ENCODE assay signal across 15 cellular contexts in genomic region chr1:215583185-215583692, GRCh38. TPM values are rescaled to one million over a fixed set of nuclear protein-coding genes. Genes with fewer than 3 reads are reported as not detected.
A peak's percentile ranks its signal among the peaks of the same experiment; 100 is the strongest.
DNase-seq lines count a peak whose midpoint lies in the region; ATAC-seq, FAIRE-seq and TF ChIP-seq lines count a peak whose summit lies in the region.
"Had no signal": no experiment of that assay in that cellular context is flagged by ENCODE, and none has a peak within 500 bp of the region (broad histone marks: within the 10 kb centered on the region; RNA-seq: fewer than 3 reads in every experiment).

No MANE protein-coding gene starts in this region.

- CTCF ChIA-PET in endothelial cell of umbilical vein (lab: Charles Lee): no interaction called here
- CTCF ChIA-PET in activated CD8-positive, alpha-beta T cell treated with anti-CD3 and anti-CD28 coated beads for 36 hours (lab: Charles Lee): no interaction called here

- H2AFZ ChIP-seq in endothelial cell of umbilical vein (ENCODE audit: low read depth, low read length): no peak overlapping the region

- TF ChIP-seq CTCF in endothelial cell of umbilical vein (IDR thresholded peaks at IDR 0.05; ENCODE audit: extremely low read depth in 1 of 2, insufficient read depth in 1 of 2, low read depth in 1 of 2, low read length in 2 of 2) (no peak), mucosa of descending colon (IDR thresholded peaks at IDR 0.05) (no peak)
- no peak for TF ChIP-seq CTCF in activated CD8-positive, alpha-beta T cell treated with anti-CD3 and anti-CD28 coated beads for 36 hours (IDR thresholded peaks at IDR 0.05)

- POLR2A ChIA-PET in endothelial cell of umbilical vein (lab: Charles Lee): no interaction called here
- POLR2A ChIA-PET in activated CD8-positive, alpha-beta T cell treated with anti-CD3 and anti-CD28 coated beads for 36 hours (lab: Charles Lee): no interaction called here

- no peak overlapping the region for H3K27ac Mint-ChIP-seq in activated CD8-positive, alpha-beta T cell treated with anti-CD3 and anti-CD28 coated beads for 36 hours
- H3K27ac Mint-ChIP-seq: activated CD4-positive, alpha-beta T cell treated with anti-CD3 and anti-CD28 coated beads, Interleukin-2, amount 10 ng/mL, durations not matched to agents 24 days and 14 days; stimulated activated naive B cell treated with anti-CD40 and anti-IgM and Interleukin-4, amounts not matched to agents 10 μg/mL and 1 μg/mL and 100 μg/mL, for 72 hours had no signal

- peaks cover 4% of the 10 kb centered on the region for H3K36me3 Mint-ChIP-seq in activated CD8-positive, alpha-beta T cell treated with anti-CD3 and anti-CD28 coated beads for 36 hours (ENCODE audit: low read depth)

- no peaks in the 10 kb centered on the region for H3K27me3 Mint-ChIP-seq in activated CD8-positive, alpha-beta T cell treated with anti-CD3 and anti-CD28 coated beads for 36 hours
- H3K27me3 Mint-ChIP-seq: activated CD4-positive, alpha-beta T cell treated with anti-CD3 and anti-CD28 coated beads, Interleukin-2, amount 10 ng/mL, durations not matched to agents 24 days and 14 days; stimulated activated naive B cell treated with anti-CD40 and anti-IgM and Interleukin-4, amounts not matched to agents 10 μg/mL and 1 μg/mL and 100 μg/mL, for 72 hours had no signal

- H3K9me3 ChIP-seq in endothelial cell of umbilical vein (replicated peaks; ENCODE audit: control insufficient read depth, insufficient read depth, low read length) (no peaks in the 10 kb centered on the region), mucosa of descending colon (no peaks in the 10 kb centered on the region), SJCRH30 (replicated peaks) (no peaks in the 10 kb centered on the region)

- H3K36me3 ChIP-seq in endothelial cell of umbilical vein (ENCODE audit: control insufficient read depth in 2 of 2, extremely low read depth in 1 of 2, insufficient read depth in 2 of 2, low read length in 2 of 2): peaks cover 0 to 7% of the 10 kb centered on the region in 2 experiments
- H3K36me3 ChIP-seq in mucosa of descending colon (ENCODE audit: low read depth): no peaks in the 10 kb centered on the region
- H3K36me3 ChIP-seq in SJCRH30: peaks cover 44% of the 10 kb centered on the region

- peak overlapping the region; percentile 66 for H3K4me2 ChIP-seq in endothelial cell of umbilical vein (ENCODE audit: insufficient read depth, low read length)
- H3K4me2 ChIP-seq: BLaER1 treated with 17β-estradiol and CSF1 and Interleukin-3, amounts not matched to agents 10 nM and 100 nM had no signal

- peak; percentile 57 for FAIRE-seq in endothelial cell of umbilical vein (lab: Jason Lieb, UNC)
- FAIRE-seq: islet of Langerhans had no signal

- H3K27ac ChIP-seq in endothelial cell of umbilical vein (ENCODE audit: insufficient read depth, low read depth, low read length) (no peak overlapping the region), SJCRH30 (no peak overlapping the region)
- H3K27ac ChIP-seq: BLaER1 treated with 17β-estradiol and CSF1 and Interleukin-3, amounts not matched to agents 10 nM and 100 nM had no signal

- H3K4me3 ChIP-seq in endothelial cell of umbilical vein (replicated peaks in 1 of 3; ENCODE audit: insufficient read depth in 1 of 3, low read depth in 1 of 3, low read length in 3 of 3) (no peak overlapping the region), mucosa of descending colon (no peak overlapping the region), SJCRH30 (no peak overlapping the region)
- H3K4me3 ChIP-seq: BLaER1 treated with 17β-estradiol and CSF1 and Interleukin-3, amounts not matched to agents 10 nM and 100 nM had no signal

- H3K27me3 ChIP-seq in endothelial cell of umbilical vein (ENCODE audit: control insufficient read depth in 2 of 2, insufficient read depth in 2 of 2, low read length in 2 of 2) (no peaks in the 10 kb centered on the region), SJCRH30 (no peaks in the 10 kb centered on the region)
- H3K27me3 ChIP-seq: BLaER1 treated with 17β-estradiol and CSF1 and Interleukin-3, amounts not matched to agents 10 nM and 100 nM had no signal

- H3K4me1 Mint-ChIP-seq in activated CD8-positive, alpha-beta T cell treated with anti-CD3 and anti-CD28 coated beads for 36 hours (ENCODE audit: low read depth): no peaks in the 10 kb centered on the region
- H3K4me1 Mint-ChIP-seq: activated CD4-positive, alpha-beta T cell treated with anti-CD3 and anti-CD28 coated beads, Interleukin-2, amount 10 ng/mL, durations not matched to agents 24 days and 14 days; stimulated activated naive B cell treated with anti-CD40 and anti-IgM and Interleukin-4, amounts not matched to agents 10 μg/mL and 1 μg/mL and 100 μg/mL, for 72 hours had no signal

- TF ChIP-seq POLR2A in endothelial cell of umbilical vein (IDR thresholded peaks at IDR 0.05; ENCODE audit: low read depth, low read length): no peak

- dilution Hi-C loops in endothelial cell of umbilical vein (cut with MboI; ENCODE audit: extremely low pct_ligation_motif_present, low sequenced_read_pairs): no loop called here

- no peaks in the 10 kb centered on the region for H3K9me1 ChIP-seq in endothelial cell of umbilical vein (replicated peaks; ENCODE audit: control insufficient read depth, extremely low read depth, insufficient read depth, low read length)

- H3K9me3 Mint-ChIP-seq in activated CD8-positive, alpha-beta T cell treated with anti-CD3 and anti-CD28 coated beads for 36 hours: peaks cover 7% of the 10 kb centered on the region

- BruUV-seq in endothelial cell of umbilical vein (replicated peaks; lab: Mats Ljungman, UMichigan): no TSS peak

- no peak overlapping the region for H3K4me3 Mint-ChIP-seq in activated CD8-positive, alpha-beta T cell treated with anti-CD3 and anti-CD28 coated beads for 36 hours
- H3K4me3 Mint-ChIP-seq: activated CD4-positive, alpha-beta T cell treated with anti-CD3 and anti-CD28 coated beads, Interleukin-2, amount 10 ng/mL, durations not matched to agents 24 days and 14 days; stimulated activated naive B cell treated with anti-CD40 and anti-IgM and Interleukin-4, amounts not matched to agents 10 μg/mL and 1 μg/mL and 100 μg/mL, for 72 hours had no signal

- H3K79me2 ChIP-seq in endothelial cell of umbilical vein (ENCODE audit: control insufficient read depth, insufficient read depth, low read length): no peaks in the 10 kb centered on the region

- DNase-seq in HT-29 (ENCODE audit: low spot score) (peak; percentile 73), endothelial cell of umbilical vein (ENCODE audit: low read depth, low spot score) (peak; percentile 49), mucosa of descending colon (no peak), 8988T (no peak), SJCRH30 (no peak)
- no peak for DNase-seq in activated CD8-positive, alpha-beta T cell treated with anti-CD3 and anti-CD28 coated beads for 36 hours
- DNase-seq: activated CD4-positive, alpha-beta T cell treated with anti-CD3 and anti-CD28 coated beads, Interleukin-2, amount 10 ng/mL, durations not matched to agents 24 days and 14 days; activated effector memory CD4-positive, alpha-beta T cell treated with anti-CD3 and anti-CD28 coated beads, Interleukin-2, amount 50 U/mL, for 16 hours; NCI-H524; stimulated activated CD4-positive, alpha-beta T cell treated with anti-CD3 and anti-CD28 coated beads, Interleukin-1b, Interleukin-23, amount 100 ng/mL, for 48 hours; stimulated activated naive B cell treated with anti-CD40 and anti-IgM and Interleukin-4, amounts not matched to agents 10 μg/mL and 1 μg/mL and 100 μg/mL, for 72 hours had no signal

- H3K4me1 ChIP-seq in endothelial cell of umbilical vein (ENCODE audit: control insufficient read depth, extremely low read depth, insufficient read depth, low read length) (peaks cover 7% of the 10 kb centered on the region), mucosa of descending colon (ENCODE audit: low read depth) (no peaks in the 10 kb centered on the region), SJCRH30 (no peaks in the 10 kb centered on the region)

- H4K20me1 ChIP-seq in endothelial cell of umbilical vein (replicated peaks; ENCODE audit: control insufficient read depth, extremely low read depth, insufficient read depth, low read length): no peaks in the 10 kb centered on the region

- peak; percentile 67 for ATAC-seq in GM19035 (IDR thresholded peaks at IDR 0.05; ENCODE audit: unreplicated experiment)
- peak; percentile 74 for ATAC-seq in mucosa of descending colon
- ATAC-seq in HG03039 (IDR thresholded peaks at IDR 0.05; ENCODE audit: unreplicated experiment): no peak
- ATAC-seq in activated CD8-positive, alpha-beta T cell treated with anti-CD3 and anti-CD28 coated beads for 36 hours: no peak
- ATAC-seq: stimulated activated naive B cell treated with anti-CD40 and anti-IgM and Interleukin-4, amounts not matched to agents 10 μg/mL and 1 μg/mL and 100 μg/mL, for 72 hours had no signal

- intact Hi-C loops in endothelial cell of umbilical vein (cut with micrococcal nuclease): no loop called here
- intact Hi-C loops in mucosa of descending colon (cut with DNase I, micrococcal nuclease): no loop called here
- intact Hi-C loops in activated CD8-positive, alpha-beta T cell treated with anti-CD3 and anti-CD28 coated beads for 36 hours (cut with micrococcal nuclease): no loop called here

- H3K9ac ChIP-seq in endothelial cell of umbilical vein (replicated peaks; ENCODE audit: extremely low read depth, insufficient read depth, low read length): no peak overlapping the region
- H3K9ac ChIP-seq: BLaER1 treated with 17β-estradiol and CSF1 and Interleukin-3, amounts not matched to agents 10 nM and 100 nM had no signal

TF ChIP-seq in endothelial cell of umbilical vein, 7 proteins besides CTCF, POLR2A, EP300 and RAD21 (continues in another document):
- TF ChIP-seq MAX (IDR thresholded peaks at IDR 0.05; ENCODE audit: insufficient read depth, insufficient read length) (no peak), MYC (IDR thresholded peaks at IDR 0.05; ENCODE audit: low read depth, low read length) (no peak), GATA2 (IDR thresholded peaks at IDR 0.05; ENCODE audit: insufficient read depth, insufficient read length, low read depth, low read length) (no peak)

RNA-seq across cellular contexts. Expression of gene KCTD3, which starts 16.1 kb away (rescaled TPM):
- total RNA-seq in HT-29 (2014; rRNA removed; shearing (Covaris generic)): 19.8 and 20.8 TPM in 2 replicates
- total RNA-seq in endothelial cell of umbilical vein (28.3 and 31.1 TPM in 2 replicates), mucosa of descending colon (10 to 100 TPM; 42.2 to 73.5 (median 43.1) TPM)
- polyA plus RNA-seq in endothelial cell of umbilical vein: 19.1 and 20.0 TPM in 2 replicates
- polyA plus RNA-seq in endothelial cell of umbilical vein (2011; cell fraction: cytosol; rRNA removed): 23.6 and 28.3 TPM in 2 replicates
- 66.1 and 69.2 TPM in 2 replicates for polyA plus RNA-seq in endothelial cell of umbilical vein (2011; cell fraction: nucleus; rRNA removed)
- polyA plus RNA-seq in endothelial cell of umbilical vein (2012): 16.3 and 21.5 TPM in 2 replicates
- 54.4 and 77.6 TPM in 2 replicates for polyA minus RNA-seq in endothelial cell of umbilical vein
- 51.9 TPM for polyA minus RNA-seq in endothelial cell of umbilical vein (2011; cell fraction: cytosol; rRNA and poly(A)+ RNA removed)
- polyA minus RNA-seq in endothelial cell of umbilical vein (2011; cell fraction: nucleus; rRNA and poly(A)+ RNA removed): 45.5 and 64.6 TPM in 2 replicates
- 57.6 and 65.6 TPM in 2 replicates for total RNA-seq in SJCRH30 (2014; rRNA removed; shearing (Covaris generic))
- total RNA-seq in activated CD8-positive, alpha-beta T cell treated with anti-CD3 and anti-CD28 coated beads for 36 hours: 1 to 10 TPM; 1.5 TPM

Comparison
In these comparisons a context has a peak if more than half of its experiments do, and no peak if none do; other contexts are left out.
1. ATAC-seq: peak in GM19035 (single experiment) and mucosa of descending colon (single experiment); none in HG03039 (single experiment) and activated CD8-positive, alpha-beta T cell treated with anti-CD3 and anti-CD28 coated beads for 36 hours (single experiment).
2. DNase-seq: peak in HT-29 (single experiment) and endothelial cell of umbilical vein (single experiment); none in mucosa of descending colon (0 of 3), 8988T (single experiment), SJCRH30 (0 of 2) and activated CD8-positive, alpha-beta T cell treated with anti-CD3 and anti-CD28 coated beads for 36 hours (single experiment).